Comparison of ENCODE assay signal across 8 cellular contexts in genomic region chr5:90528704-90529233, GRCh38. TPM values are rescaled to one million over a fixed set of nuclear protein-coding genes. Genes with fewer than 3 reads are reported as not detected.
DNase-seq lines count a peak whose midpoint lies in the region; ATAC-seq and TF ChIP-seq lines count a peak whose summit lies in the region.

No MANE protein-coding gene starts in this region.

- H3K36me3 ChIP-seq in HEK293 (ENCODE audit: control insufficient read depth in 2 of 2, insufficient read depth in 1 of 2, low read length in 2 of 2), result peaks cover 10 to 12% of the 10 kb centered on the region in 2 experiments
- peaks cover 11% of the 10 kb centered on the region for H3K36me3 ChIP-seq in lower lobe of right lung
- peaks cover 4% of the 10 kb centered on the region for H3K36me3 ChIP-seq in thymus (ENCODE audit: control insufficient read depth, insufficient read depth)

- POLR2A ChIA-PET in HEK293 (lab: Yijun Ruan, JAX), result interaction anchor here (0.6 to 2.1 kb wide), 6 partner anchors 18 to 118 kb away, joined by 3 to 12 read pairs (median 4); partner anchors contain the start of genes MBLAC2 and POLR3G

- intact Hi-C loops in lower lobe of right lung (cut with DNase I), result no loop called here

- no peaks in the 10 kb centered on the region for H3K27me3 ChIP-seq in lower lobe of right lung (ENCODE audit: low read depth)
- no peaks in the 10 kb centered on the region for H3K27me3 ChIP-seq in thymus (ENCODE audit: control insufficient read depth, insufficient read depth)

- H3K27ac Mint-ChIP-seq in central memory CD8-positive, alpha-beta T cell (ENCODE audit: low read depth), result peak overlapping the region; percentile 90

- peak overlapping the region; percentile 81 for H3K27ac ChIP-seq in HEK293 (ENCODE audit: extremely low read depth, low read depth, low read length)
- peak overlapping the region; percentile 88 for H3K27ac ChIP-seq in lower lobe of right lung
- H3K27ac ChIP-seq in thymus (ENCODE audit: low read depth), result peak overlapping the region; percentile 94

- no peak for TF ChIP-seq CTCF in HEK293 (tag by site-specific recombination; IDR thresholded peaks at IDR 0.05)
- no peak for TF ChIP-seq CTCF in lower lobe of right lung (IDR thresholded peaks at IDR 0.05)

- H3K4me3 Mint-ChIP-seq in central memory CD8-positive, alpha-beta T cell, result peak overlapping the region; percentile 86

- peaks cover 35% of the 10 kb centered on the region for H3K36me3 Mint-ChIP-seq in central memory CD8-positive, alpha-beta T cell (ENCODE audit: insufficient read depth)

- no peaks in the 10 kb centered on the region for H3K9me3 Mint-ChIP-seq in central memory CD8-positive, alpha-beta T cell

- ATAC-seq in central memory CD8-positive, alpha-beta T cell (replicated peaks; ENCODE audit: extremely low read depth, poor library complexity, severe bottlenecking), result peak; percentile 21
- ATAC-seq in lower lobe of right lung, result peak; percentile 1 to 8

- H3K9me3 ChIP-seq in HEK293 (ENCODE audit: control insufficient read depth, insufficient read depth, low read depth, low read length) (no peaks in the 10 kb centered on the region), lower lobe of right lung (no peaks in the 10 kb centered on the region), thymus (ENCODE audit: control insufficient read depth) (no peaks in the 10 kb centered on the region)

- CTCF ChIA-PET in HEK293 (lab: Yijun Ruan, JAX), result interaction anchor here (1.0 to 2.5 kb wide), 4 partner anchors 76 to 90 kb away, joined by 3 to 20 read pairs (median 12); no protein-coding TSS in a partner anchor

- 4% methylated on average over 17 of the region's 17 CpGs for WGBS in thymus

- H3K27me3 Mint-ChIP-seq in central memory CD8-positive, alpha-beta T cell, result peaks cover 20% of the 10 kb centered on the region

- H3K4me1 ChIP-seq in HEK293 (ENCODE audit: control insufficient read depth, insufficient read depth, low read length), result no peaks in the 10 kb centered on the region
- H3K4me1 ChIP-seq in lower lobe of right lung, result peaks cover 42% of the 10 kb centered on the region
- H3K4me1 ChIP-seq in thymus (ENCODE audit: control insufficient read depth, insufficient read depth, low read length), result peaks cover 8% of the 10 kb centered on the region

- H3K4me3 ChIP-seq in HEK293 (ENCODE audit: low read depth, low read length) (peak overlapping the region; percentile 95), lower lobe of right lung (peak overlapping the region; percentile 78), thymus (ENCODE audit: low read length) (peak overlapping the region; percentile 77)

- DNase-seq in DMS53 (lab: John Stamatoyannopoulos, UW) (peak; percentile 68), DMS53 treated with DMSO at 0.1 percent for 48 hours (lab: John Stamatoyannopoulos, UW; ENCODE audit: unreplicated experiment) (no peak), RKO (ENCODE audit: low spot score) (peak; percentile 52), lower lobe of right lung (no peak), NCI-H774 (lab: John Stamatoyannopoulos, UW) (no peak)
- peak in 1 of 2 donors; percentile 39 for DNase-seq in central memory CD8-positive, alpha-beta T cell (ENCODE audit: low spot score in 2 of 2)

- peaks cover 30% of the 10 kb centered on the region for H3K4me1 Mint-ChIP-seq in central memory CD8-positive, alpha-beta T cell

TF ChIP-seq in HEK293, 187 proteins besides CTCF, POLR2A, EP300 and RAD21 (continues in another document):
- TF ChIP-seq ZNF202 (tag by site-specific recombination; IDR thresholded peaks at IDR 0.05; ENCODE audit: borderline replicate concordance) (no peak), ZNF341 (tag by site-specific recombination; IDR thresholded peaks at IDR 0.05; ENCODE audit: low read depth) (no peak), ZNF311 (tag by site-specific recombination; IDR thresholded peaks at IDR 0.05; ENCODE audit: borderline replicate concordance) (no peak), ZNF335 (tag by site-specific recombination; conservative IDR thresholded peaks at IDR 0.05) (0 out of 2 replicates have a peak, but pooled peaks have one; percentile 32), HOXD13 (CRISPR knock-in tag; IDR thresholded peaks at IDR 0.05; ENCODE audit: borderline replicate concordance) (no peak), ZNF585B (tag by site-specific recombination; IDR thresholded peaks at IDR 0.05) (no peak), ZBTB21 (tag by site-specific recombination; IDR thresholded peaks at IDR 0.05) (peak; percentile 67; the same call in 1 of the 2 replicates), ZSCAN18 (tag by site-specific recombination; IDR thresholded peaks at IDR 0.05) (no peak), ZNF544 (tag by site-specific recombination; IDR thresholded peaks at IDR 0.05) (no peak), KLF16 (tag by site-specific recombination; IDR thresholded peaks at IDR 0.05) (no peak), ZNF791 (tag by site-specific recombination; IDR thresholded peaks at IDR 0.05) (no peak), ZNF23 (tag by site-specific recombination; IDR thresholded peaks at IDR 0.05; ENCODE audit: borderline replicate concordance) (no peak), PBX3 (CRISPR knock-in tag; IDR thresholded peaks at IDR 0.05) (no peak), ZNF600 (tag by site-specific recombination; IDR thresholded peaks at IDR 0.05) (no peak), ZNF366 (tag by site-specific recombination; conservative IDR thresholded peaks at IDR 0.05) (peak; percentile 21; the same call in 1 of the 2 replicates), GLI2 (tag by site-specific recombination; IDR thresholded peaks at IDR 0.05; ENCODE audit: borderline replicate concordance, low read depth) (no peak), REPIN1 (tag by site-specific recombination; IDR thresholded peaks at IDR 0.05; ENCODE audit: low read depth) (no peak), ZNF112 (tag by site-specific recombination; IDR thresholded peaks at IDR 0.05) (no peak), MEIS1 (CRISPR knock-in tag; IDR thresholded peaks at IDR 0.05; ENCODE audit: borderline replicate concordance) (no peak), ZNF639 (tag by site-specific recombination; IDR thresholded peaks at IDR 0.05) (no peak), REST (tag by site-specific recombination; IDR thresholded peaks at IDR 0.05) (no peak)

RNA-seq across cellular contexts. Expression of gene LYSMD3, which starts 0.6 kb away (rescaled TPM):
- total RNA-seq in lower lobe of right lung, result 21.6 TPM
- polyA plus RNA-seq in thymus, result 13.5 TPM

RNA-seq across cellular contexts. Expression of gene ADGRV1, which starts 29.8 kb away (rescaled TPM):
- total RNA-seq in lower lobe of right lung, result 49.7 TPM
- 5.1 TPM for polyA plus RNA-seq in thymus

RNA-seq across cellular contexts. Expression of gene POLR3G, which starts 54.1 kb away (rescaled TPM):
- total RNA-seq in lower lobe of right lung, result 1.8 TPM
- polyA plus RNA-seq in thymus, result 1.7 TPM

RNA-seq across cellular contexts. Expression of gene MBLAC2, which starts 54.2 kb away (rescaled TPM):
- 5.9 TPM for total RNA-seq in lower lobe of right lung
- polyA plus RNA-seq in thymus, result 4.8 TPM

Comparison
In these comparisons a context has a peak if more than half of its experiments do, and no peak if none do; other contexts are left out.
1. DNase-seq: peak in DMS53 (single experiment) and RKO (single experiment); none in DMS53 treated with DMSO at 0.1 percent for 48 hours (single experiment), lower lobe of right lung (single experiment) and NCI-H774 (single experiment).
2. Peak in every context shown above with its lines, with median percentiles within 50 percentile points of each other: H3K27ac ChIP-seq and H3K4me3 ChIP-seq.